ENCODE assay signal across 1 cellular context in the genomic region with DNA sequence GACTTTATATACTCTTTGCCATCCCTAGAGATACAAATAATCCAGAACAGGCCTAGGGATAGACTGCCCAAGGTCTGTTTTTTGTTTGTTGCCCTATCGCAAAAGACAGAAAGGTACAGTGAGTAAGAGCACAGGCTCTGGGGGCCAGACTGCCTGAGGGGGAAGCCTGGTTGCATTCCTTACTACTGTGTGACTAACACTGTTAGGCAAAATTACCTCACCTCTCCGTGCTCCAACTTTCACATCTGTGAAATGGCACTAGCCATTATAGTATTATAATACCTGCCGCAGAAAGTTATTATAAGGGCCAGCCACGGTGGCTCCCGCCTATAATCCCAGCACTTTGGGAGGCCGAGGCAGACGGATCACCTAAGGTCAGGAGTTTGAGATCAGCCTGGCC.
TF ChIP-seq lines count a peak whose summit lies in the region.

No MANE protein-coding gene starts in this region.

TF ChIP-seq in SK-N-SH, 30 proteins besides CTCF, POLR2A, EP300 and RAD21 (continued from another document):
- TF ChIP-seq, protein P1, sequence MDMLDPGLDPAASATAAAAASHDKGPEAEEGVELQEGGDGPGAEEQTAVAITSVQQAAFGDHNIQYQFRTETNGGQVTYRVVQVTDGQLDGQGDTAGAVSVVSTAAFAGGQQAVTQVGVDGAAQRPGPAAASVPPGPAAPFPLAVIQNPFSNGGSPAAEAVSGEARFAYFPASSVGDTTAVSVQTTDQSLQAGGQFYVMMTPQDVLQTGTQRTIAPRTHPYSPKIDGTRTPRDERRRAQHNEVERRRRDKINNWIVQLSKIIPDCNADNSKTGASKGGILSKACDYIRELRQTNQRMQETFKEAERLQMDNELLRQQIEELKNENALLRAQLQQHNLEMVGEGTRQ (IDR thresholded peaks at IDR 0.05; ENCODE audit: borderline replicate concordance, low read depth, low read length): no peak
- TF ChIP-seq TEAD4 (IDR thresholded peaks at IDR 0.05; ENCODE audit: borderline replicate concordance, insufficient read depth) (no peak), NFIC (IDR thresholded peaks at IDR 0.05; ENCODE audit: borderline replicate concordance) (no peak), CHD2 (IDR thresholded peaks at IDR 0.05; ENCODE audit: low read length, partially characterized antibody) (no peak), SIN3A (IDR thresholded peaks at IDR 0.05; ENCODE audit: borderline replicate concordance, low read depth, low read length) (no peak), TCF12 (IDR thresholded peaks at IDR 0.05) (no peak), SMC3 (IDR thresholded peaks at IDR 0.05; ENCODE audit: low read depth, low read length) (no peak), FOSL2 (IDR thresholded peaks at IDR 0.05; ENCODE audit: borderline replicate concordance, low read depth) (no peak)
- TF ChIP-seq, protein P2, sequence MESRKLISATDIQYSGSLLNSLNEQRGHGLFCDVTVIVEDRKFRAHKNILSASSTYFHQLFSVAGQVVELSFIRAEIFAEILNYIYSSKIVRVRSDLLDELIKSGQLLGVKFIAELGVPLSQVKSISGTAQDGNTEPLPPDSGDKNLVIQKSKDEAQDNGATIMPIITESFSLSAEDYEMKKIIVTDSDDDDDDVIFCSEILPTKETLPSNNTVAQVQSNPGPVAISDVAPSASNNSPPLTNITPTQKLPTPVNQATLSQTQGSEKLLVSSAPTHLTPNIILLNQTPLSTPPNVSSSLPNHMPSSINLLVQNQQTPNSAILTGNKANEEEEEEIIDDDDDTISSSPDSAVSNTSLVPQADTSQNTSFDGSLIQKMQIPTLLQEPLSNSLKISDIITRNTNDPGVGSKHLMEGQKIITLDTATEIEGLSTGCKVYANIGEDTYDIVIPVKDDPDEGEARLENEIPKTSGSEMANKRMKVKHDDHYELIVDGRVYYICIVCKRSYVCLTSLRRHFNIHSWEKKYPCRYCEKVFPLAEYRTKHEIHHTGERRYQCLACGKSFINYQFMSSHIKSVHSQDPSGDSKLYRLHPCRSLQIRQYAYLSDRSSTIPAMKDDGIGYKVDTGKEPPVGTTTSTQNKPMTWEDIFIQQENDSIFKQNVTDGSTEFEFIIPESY (IDR thresholded peaks at IDR 0.05; ENCODE audit: borderline replicate concordance, low read depth): no peak
